29 cellular contexts compared by ENCODE assay signal in the genomic region with DNA sequence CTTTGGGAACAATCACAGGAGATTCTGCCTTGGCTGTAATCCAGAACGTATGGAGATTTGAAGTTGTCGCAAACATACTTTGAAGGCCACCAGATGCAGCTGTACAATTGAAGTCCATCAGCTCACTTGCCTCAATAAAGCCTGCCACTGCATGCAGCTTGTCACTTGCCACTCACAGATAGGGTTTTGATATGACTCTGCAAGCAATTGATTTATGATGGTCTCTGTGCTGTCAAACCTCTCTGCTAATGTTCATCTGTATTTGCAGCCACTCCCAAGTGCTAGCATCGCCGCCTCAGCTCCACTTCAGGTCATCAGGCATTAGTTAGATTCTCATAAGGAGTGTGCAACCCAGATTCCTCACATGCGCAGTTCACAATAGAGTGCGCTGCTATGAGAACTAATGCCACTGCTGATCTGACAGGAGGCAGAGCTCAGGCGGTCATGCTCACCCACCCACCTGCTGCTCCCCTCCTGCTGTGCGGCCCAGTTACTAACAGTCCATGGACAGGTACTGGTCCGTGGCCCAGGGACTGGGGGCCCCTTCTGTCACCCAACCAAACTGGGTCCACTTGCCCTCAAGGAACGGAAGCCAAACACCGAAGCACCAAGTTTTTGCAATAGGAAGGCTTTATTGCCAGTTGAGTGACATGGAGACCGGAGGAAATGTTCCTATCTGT.
"Had no signal": no experiment of that assay in that cellular context is flagged by ENCODE, and none has a peak within 500 bp of the region (broad histone marks: within the 10 kb centered on the region; RNA-seq: fewer than 3 reads in every experiment).

No MANE protein-coding gene starts in this region.

- H3K27me3 ChIP-seq: adrenal gland, body of pancreas, cardiac muscle cell, pancreas, upper lobe of left lung, vagina had no signal

- DNase-seq: activated CD4-positive, alpha-beta memory T cell treated with anti-CD3 and anti-CD28 coated beads, Interleukin-2, amount 10 ng/mL, durations not matched to agents 7 days and 5 days; activated CD4-positive, alpha-beta T cell treated with anti-CD3 and anti-CD28 coated beads for 1 hour; activated CD4-positive, alpha-beta T cell treated with anti-CD3 and anti-CD28 coated beads, Interleukin-2, amount 10 ng/mL, durations not matched to agents 7 days and 5 days; activated effector memory CD4-positive, alpha-beta T cell treated with anti-CD3 and anti-CD28 coated beads, Interleukin-2, amount 50 U/mL, for 16 hours; activated naive CD4-positive, alpha-beta T cell treated with anti-CD3 and anti-CD28 coated beads for 36 hours; activated naive CD8-positive, alpha-beta T cell treated with anti-CD3 and anti-CD28 coated beads for 36 hours; adrenal gland; aorta; body of pancreas; cortex of kidney; left ventricle myocardium superior; midbrain; naive thymus-derived CD4-positive, alpha-beta T cell; sigmoid colon; small intestine; stimulated activated CD4-positive, alpha-beta T cell treated with anti-CD3 and anti-CD28 coated beads, Interleukin-4, amount 100 ng/mL, for 24 hours; T-helper 2 cell; upper lobe of left lung had no signal

- FAIRE-seq: frontal cortex, islet of Langerhans, pancreas, small intestine had no signal

- H3K36me3 Mint-ChIP-seq: activated naive CD8-positive, alpha-beta T cell treated with anti-CD3 and anti-CD28 coated beads for 36 hours; naive thymus-derived CD4-positive, alpha-beta T cell; stimulated activated effector memory CD8-positive, alpha-beta T cell treated with anti-CD3 and anti-CD28 coated beads, Interleukin-12 subunit alpha, Interleukin-12 subunit beta, amount 100 ng/mL, for 72 hours had no signal

- H3K4me1 Mint-ChIP-seq: activated CD4-positive, alpha-beta memory T cell treated with anti-CD3 and anti-CD28 coated beads, Interleukin-2, amount 10 ng/mL, durations not matched to agents 7 days and 5 days; activated naive CD8-positive, alpha-beta T cell treated with anti-CD3 and anti-CD28 coated beads for 36 hours; naive thymus-derived CD4-positive, alpha-beta T cell had no signal

- H3K9me3 ChIP-seq: adrenal gland, body of pancreas, pancreas, prostate gland, sigmoid colon, upper lobe of left lung, vagina had no signal

- H3K27ac Mint-ChIP-seq: activated CD4-positive, alpha-beta memory T cell treated with anti-CD3 and anti-CD28 coated beads, Interleukin-2, amount 10 ng/mL, durations not matched to agents 7 days and 5 days; activated CD4-positive, alpha-beta T cell treated with anti-CD3 and anti-CD28 coated beads, Interleukin-2, amount 10 ng/mL, durations not matched to agents 7 days and 5 days; activated naive CD4-positive, alpha-beta T cell treated with anti-CD3 and anti-CD28 coated beads for 36 hours; activated naive CD8-positive, alpha-beta T cell treated with anti-CD3 and anti-CD28 coated beads for 36 hours; activated T-helper 1 cell treated with anti-CD3 and anti-CD28 coated beads, Interleukin-12 subunit alpha, Interleukin-12 subunit beta, Interleukin-2, Interleukin-4 antibody, amounts not matched to agents 30 ng/mL and 10 ng/mL and 1 ng/mL, durations not matched to agents 14 hours and 24 hours and 36 hours; naive thymus-derived CD4-positive, alpha-beta T cell; stimulated activated effector memory CD8-positive, alpha-beta T cell treated with anti-CD3 and anti-CD28 coated beads, Interleukin-12 subunit alpha, Interleukin-12 subunit beta, amount 100 ng/mL, for 72 hours; stimulated activated naive CD8-positive, alpha-beta T cell treated with anti-CD3 and anti-CD28 coated beads, Interleukin-15, Interleukin-2, amounts not matched to agents 100 ng/mL and 50 ng/mL, for 24 hours; WTC11 had no signal

- H3K36me3 ChIP-seq: adrenal gland, cardiac muscle cell, pancreas, prostate gland, sigmoid colon, upper lobe of left lung, vagina had no signal

- ATAC-seq: body of pancreas; left ventricle myocardium superior; naive thymus-derived CD4-positive, alpha-beta T cell; pancreas; stimulated activated effector memory CD8-positive, alpha-beta T cell treated with anti-CD3 and anti-CD28 coated beads, Interleukin-12 subunit alpha, Interleukin-12 subunit beta, amount 100 ng/mL, for 72 hours; WTC11 had no signal

- H3K9me3 Mint-ChIP-seq: activated CD4-positive, alpha-beta memory T cell treated with anti-CD3 and anti-CD28 coated beads, Interleukin-2, amount 10 ng/mL, durations not matched to agents 7 days and 5 days; activated CD4-positive, alpha-beta T cell treated with anti-CD3 and anti-CD28 coated beads, Interleukin-2, amount 10 ng/mL, durations not matched to agents 7 days and 5 days; activated naive CD4-positive, alpha-beta T cell treated with anti-CD3 and anti-CD28 coated beads for 36 hours; activated naive CD8-positive, alpha-beta T cell treated with anti-CD3 and anti-CD28 coated beads for 36 hours; activated T-helper 1 cell treated with anti-CD3 and anti-CD28 coated beads, Interleukin-12 subunit alpha, Interleukin-12 subunit beta, Interleukin-2, Interleukin-4 antibody, amounts not matched to agents 30 ng/mL and 10 ng/mL and 1 ng/mL, durations not matched to agents 14 hours and 24 hours and 36 hours; naive thymus-derived CD4-positive, alpha-beta T cell; stimulated activated effector memory CD8-positive, alpha-beta T cell treated with anti-CD3 and anti-CD28 coated beads, Interleukin-12 subunit alpha, Interleukin-12 subunit beta, amount 100 ng/mL, for 72 hours; stimulated activated naive CD8-positive, alpha-beta T cell treated with anti-CD3 and anti-CD28 coated beads, Interleukin-15, Interleukin-2, amounts not matched to agents 100 ng/mL and 50 ng/mL, for 24 hours had no signal

- H3K4me1 ChIP-seq: adrenal gland, prostate gland, sigmoid colon had no signal

- H3K4me3 Mint-ChIP-seq: activated CD4-positive, alpha-beta memory T cell treated with anti-CD3 and anti-CD28 coated beads, Interleukin-2, amount 10 ng/mL, durations not matched to agents 7 days and 5 days; activated CD4-positive, alpha-beta T cell treated with anti-CD3 and anti-CD28 coated beads, Interleukin-2, amount 10 ng/mL, durations not matched to agents 7 days and 5 days; activated naive CD4-positive, alpha-beta T cell treated with anti-CD3 and anti-CD28 coated beads for 36 hours; activated naive CD8-positive, alpha-beta T cell treated with anti-CD3 and anti-CD28 coated beads for 36 hours; activated T-helper 1 cell treated with anti-CD3 and anti-CD28 coated beads, Interleukin-12 subunit alpha, Interleukin-12 subunit beta, Interleukin-2, Interleukin-4 antibody, amounts not matched to agents 30 ng/mL and 10 ng/mL and 1 ng/mL, durations not matched to agents 14 hours and 24 hours and 36 hours; naive thymus-derived CD4-positive, alpha-beta T cell; stimulated activated effector memory CD8-positive, alpha-beta T cell treated with anti-CD3 and anti-CD28 coated beads, Interleukin-12 subunit alpha, Interleukin-12 subunit beta, amount 100 ng/mL, for 72 hours; stimulated activated naive CD8-positive, alpha-beta T cell treated with anti-CD3 and anti-CD28 coated beads, Interleukin-15, Interleukin-2, amounts not matched to agents 100 ng/mL and 50 ng/mL, for 24 hours; WTC11 had no signal

- H3K4me3 ChIP-seq: adrenal gland, body of pancreas, cardiac muscle cell, pancreas, prostate gland, sigmoid colon, upper lobe of left lung, vagina had no signal

- H3K27ac ChIP-seq: adrenal gland, cardiac muscle cell, epithelial cell of prostate, pancreas, prostate gland, sigmoid colon, upper lobe of left lung, vagina had no signal

- H3K27me3 Mint-ChIP-seq: activated CD4-positive, alpha-beta memory T cell treated with anti-CD3 and anti-CD28 coated beads, Interleukin-2, amount 10 ng/mL, durations not matched to agents 7 days and 5 days had no signal
